ENCODE assay signal across 9 cellular contexts in genomic region chr2:20573611-20574422, GRCh38.
DNase-seq lines count a peak whose midpoint lies in the region; ATAC-seq and TF ChIP-seq lines count a peak whose summit lies in the region.
"Had no signal": no experiment of that assay in that cellular context is flagged by ENCODE, and none has a peak within 500 bp of the region (broad histone marks: within the 10 kb centered on the region; RNA-seq: fewer than 3 reads in every experiment).

No MANE protein-coding gene starts in this region.

- POLR2A ChIA-PET in HEK293T (lab: Yijun Ruan, JAX), result interaction anchor here (1.0 to 1.6 kb wide), 2 partner anchors 11 to 127 kb away, joined by 3 to 8 read pairs; partner anchors contain the start of gene RHOB

- DNase-seq in BE2C (peak; percentile 38), foreskin fibroblast (peak; percentile 77 to 82), pons (ENCODE audit: low spot score) (peak; percentile 93), HEK293T (ENCODE audit: extremely low spot score) (no peak), germinal center (ENCODE audit: low spot score) (no peak), NCI-H526 (lab: John Stamatoyannopoulos, UW) (no peak)
- DNase-seq: activated T-cell treated with anti-CD3 and anti-CD28 coated beads, Interleukin-2, amount 50 U/mL, for 4 hours had no signal

- H3K4me3 ChIP-seq in BE2C (ENCODE audit: low read depth, low read length) (no peak overlapping the region), foreskin fibroblast (ENCODE audit: low read depth in 1 of 2, low read length in 2 of 2) (no peak overlapping the region)

- ATAC-seq in GM18520 (IDR thresholded peaks at IDR 0.05; ENCODE audit: unreplicated experiment), result no peak
- ATAC-seq: activated T-cell treated with anti-CD3 and anti-CD28 coated beads, Interleukin-2, amount 50 U/mL, for 4 hours had no signal

- no peaks in the 10 kb centered on the region for H3K36me3 ChIP-seq in BE2C

- H3K27me3 ChIP-seq in BE2C, result no peaks in the 10 kb centered on the region

- no peaks in the 10 kb centered on the region for H3K9me3 ChIP-seq in BE2C

- CTCF ChIA-PET in HEK293T (lab: Yijun Ruan, JAX), result no interaction called here

- TF ChIP-seq CTCF in BE2C (IDR thresholded peaks at IDR 0.05; ENCODE audit: low read depth, low read length) (no peak), foreskin fibroblast (IDR thresholded peaks at IDR 0.05; ENCODE audit: low read depth, low read length) (no peak)

- peaks cover 32% of the 10 kb centered on the region for H3K4me1 ChIP-seq in BE2C

TF ChIP-seq in PFSK-1, 5 proteins besides CTCF, POLR2A, EP300 and RAD21:
- TF ChIP-seq POLR2AphosphoS5 (IDR thresholded peaks at IDR 0.05; ENCODE audit: low read depth, low read length) (no peak), SIN3A (IDR thresholded peaks at IDR 0.05; ENCODE audit: borderline replicate concordance, insufficient read depth, low read length) (no peak), TAF1 (IDR thresholded peaks at IDR 0.05; ENCODE audit: borderline replicate concordance, insufficient read depth, low read length) (0 out of 2 replicates have a peak, but pooled peaks have one; percentile 37), FOXP2 (optimal IDR thresholded peaks at IDR 0.05; ENCODE audit: borderline replicate concordance, extremely low read depth, extremely low read length, insufficient read depth) (no peak)

TF ChIP-seq in HEK293T, 16 proteins besides CTCF, POLR2A, EP300 and RAD21:
- no peak for TF ChIP-seq NFRKB (IDR thresholded peaks at IDR 0.05)
- no peak for TF ChIP-seq ARNT (IDR thresholded peaks at IDR 0.05)
- no peak for TF ChIP-seq FOXM1 (IDR thresholded peaks at IDR 0.05; ENCODE audit: borderline replicate concordance)
- TF ChIP-seq L3MBTL2 (conservative IDR thresholded peaks at IDR 0.05), result no peak
- TF ChIP-seq SP1 (IDR thresholded peaks at IDR 0.05), result no peak
- TF ChIP-seq, protein P1, sequence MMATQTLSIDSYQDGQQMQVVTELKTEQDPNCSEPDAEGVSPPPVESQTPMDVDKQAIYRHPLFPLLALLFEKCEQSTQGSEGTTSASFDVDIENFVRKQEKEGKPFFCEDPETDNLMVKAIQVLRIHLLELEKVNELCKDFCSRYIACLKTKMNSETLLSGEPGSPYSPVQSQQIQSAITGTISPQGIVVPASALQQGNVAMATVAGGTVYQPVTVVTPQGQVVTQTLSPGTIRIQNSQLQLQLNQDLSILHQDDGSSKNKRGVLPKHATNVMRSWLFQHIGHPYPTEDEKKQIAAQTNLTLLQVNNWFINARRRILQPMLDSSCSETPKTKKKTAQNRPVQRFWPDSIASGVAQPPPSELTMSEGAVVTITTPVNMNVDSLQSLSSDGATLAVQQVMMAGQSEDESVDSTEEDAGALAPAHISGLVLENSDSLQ (IDR thresholded peaks at IDR 0.05), result no peak
- TF ChIP-seq BHLHE40 (IDR thresholded peaks at IDR 0.05; ENCODE audit: borderline replicate concordance), result no peak
- TF ChIP-seq SUZ12 (IDR thresholded peaks at IDR 0.05), result no peak
- TF ChIP-seq FOXA1 (IDR thresholded peaks at IDR 0.05), result no peak
- no peak for TF ChIP-seq ZNF384 (IDR thresholded peaks at IDR 0.05)
- no peak for TF ChIP-seq ELF4 (IDR thresholded peaks at IDR 0.05)
- no peak for TF ChIP-seq HDGF (IDR thresholded peaks at IDR 0.05; ENCODE audit: borderline replicate concordance)
- no peak for TF ChIP-seq LEF1 (IDR thresholded peaks at IDR 0.05; ENCODE audit: borderline replicate concordance)
- TF ChIP-seq CTBP1 (IDR thresholded peaks at IDR 0.05; ENCODE audit: borderline replicate concordance), result no peak
- no peak for TF ChIP-seq FOXK2 (IDR thresholded peaks at IDR 0.05)

Comparison
In these comparisons a context has a peak if more than half of its experiments do, and no peak if none do; other contexts are left out.
1. DNase-seq: peak in BE2C (single experiment), foreskin fibroblast (2 of 2) and pons (single experiment); none in HEK293T (single experiment), germinal center (single experiment) and NCI-H526 (0 of 2).